ENCODE assay signal across 23 cellular contexts in the genomic region with DNA sequence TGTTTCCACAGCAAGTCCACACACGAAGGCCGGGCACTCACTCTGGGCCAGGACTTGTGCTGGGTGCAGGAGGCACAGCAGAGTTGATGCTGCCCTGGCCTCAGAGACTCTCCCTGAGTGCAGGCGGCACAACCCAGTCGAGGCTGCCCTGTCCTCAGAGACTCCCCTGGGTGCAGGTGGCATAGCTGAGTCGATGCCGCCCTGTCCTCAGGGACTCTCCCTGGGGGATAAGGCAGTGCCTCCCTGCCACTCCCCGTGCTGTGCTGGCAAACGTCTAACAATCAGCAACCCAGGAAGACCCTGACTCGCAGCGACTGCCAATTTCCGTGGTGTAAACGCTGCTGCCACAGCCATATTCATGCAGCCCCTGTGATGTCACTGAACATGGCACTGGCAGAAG.
"Had no signal": no experiment of that assay in that cellular context is flagged by ENCODE, and none has a peak within 500 bp of the region (broad histone marks: within the 10 kb centered on the region; RNA-seq: fewer than 3 reads in every experiment).

No MANE protein-coding gene starts in this region.

- H3K27ac ChIP-seq: lower lobe of right lung, pancreas, right lobe of liver, suprapubic skin, thyroid gland, upper lobe of left lung, uterus had no signal

- H3K9me3 Mint-ChIP-seq: mesothelial cell of epicardium, natural killer cell, neural crest cell had no signal

- H3K9me3 ChIP-seq: lower lobe of right lung, pancreas, right lobe of liver, suprapubic skin, thyroid gland, upper lobe of left lung, uterus had no signal

- H3K4me3 ChIP-seq: lower lobe of right lung, pancreas, right lobe of liver, suprapubic skin, thyroid gland, upper lobe of left lung, uterus had no signal

- DNase-seq: effector CD8-positive, alpha-beta T cell; foreskin melanocyte; head of caudate nucleus; hippocampal formation; lower lobe of right lung; natural killer cell; occipital lobe; stimulated activated CD4-positive, alpha-beta T cell treated with anti-CD3 and anti-CD28 coated beads, Interleukin-15, amount 100 ng/mL, for 24 hours; stimulated activated CD4-positive, alpha-beta T cell treated with anti-CD3 and anti-CD28 coated beads, Interleukin-1b, Interleukin-23, amount 100 ng/mL, for 48 hours; stimulated activated CD4-positive, alpha-beta T cell treated with anti-CD3 and anti-CD28 coated beads, Interleukin-4, amount 100 ng/mL, for 24 hours; stimulated activated naive CD4-positive, alpha-beta T cell; thyroid gland; uterus had no signal

- H3K27ac Mint-ChIP-seq: memory B cell, mesothelial cell of epicardium, natural killer cell, progenitor cell of endocrine pancreas had no signal

- FAIRE-seq: islet of Langerhans, pancreas had no signal

- H3K4me3 Mint-ChIP-seq: memory B cell, mesothelial cell of epicardium, natural killer cell, neural crest cell had no signal

- H3K36me3 Mint-ChIP-seq: memory B cell, mesothelial cell of epicardium, natural killer cell had no signal

- H3K27me3 ChIP-seq: pancreas, right lobe of liver, thyroid gland, upper lobe of left lung, uterus had no signal

- ATAC-seq: left lobe of liver, lower lobe of right lung, natural killer cell, right lobe of liver had no signal

- H3K4me1 Mint-ChIP-seq: memory B cell, natural killer cell had no signal

- H3K4me1 ChIP-seq: lower lobe of right lung, pancreas, right lobe of liver, thyroid gland, upper lobe of left lung, uterus had no signal

- H3K36me3 ChIP-seq: lower lobe of right lung, pancreas, right lobe of liver, suprapubic skin, thyroid gland, upper lobe of left lung, uterus had no signal
